In genomic region chr2:67524777-67525176, GRCh38 we compare ENCODE assay signal across 32 cellular contexts.
"Had no signal": no experiment of that assay in that cellular context is flagged by ENCODE, and none has a peak within 500 bp of the region (broad histone marks: within the 10 kb centered on the region; RNA-seq: fewer than 3 reads in every experiment).

No MANE protein-coding gene starts in this region.

- H3K27ac Mint-ChIP-seq: activated B cell treated with CpG ODN at 0.5 μM for 24 hours; activated CD8-positive, alpha-beta T cell treated with anti-CD3 and anti-CD28 coated beads for 36 hours; activated naive CD4-positive, alpha-beta T cell treated with anti-CD3 and anti-CD28 coated beads for 36 hours; activated naive CD4-positive, alpha-beta T cell treated with anti-CD3 and anti-CD28 coated beads, Interleukin-2, amount 50 U/mL, for 24 hours; activated naive CD8-positive, alpha-beta T cell treated with anti-CD3 and anti-CD28 coated beads for 36 hours; activated naive CD8-positive, alpha-beta T cell treated with anti-CD3 and anti-CD28 coated beads, Interleukin-2, amount 50 U/mL, for 24 hours; activated T-helper 2 cell treated with anti-CD3 and anti-CD28 coated beads, Interferon-gamma antibody, Interleukin-2, Interleukin-4, amounts not matched to agents 10 μg/mL and 5 μg/mL and 100 μg/mL, durations not matched to agents 14 hours and 24 hours and 36 hours; effector memory CD8-positive, alpha-beta T cell; T-helper 17 cell; T-helper 2 cell treated with Interferon-gamma antibody and Interleukin-4, amounts not matched to agents 5 μg/mL and 100 μg/mL, for 36 hours had no signal

- H3K36me3 ChIP-seq: ascending aorta, brain microvascular endothelial cell, cardiac muscle cell, colonic mucosa, esophagus squamous epithelium, gastroesophageal sphincter, heart left ventricle, WERI-Rb-1 had no signal

- H3K9me3 ChIP-seq: ascending aorta, colonic mucosa, esophagus squamous epithelium, gastroesophageal sphincter had no signal

- ATAC-seq: activated CD4-positive, CD25-positive, alpha-beta regulatory T cell treated with anti-CD3 and anti-CD28 coated beads, Interleukin-2, amount 50 U/mL, for 24 hours; activated CD8-positive, alpha-beta T cell treated with anti-CD3 and anti-CD28 coated beads for 36 hours; activated naive CD8-positive, alpha-beta T cell treated with anti-CD3 and anti-CD28 coated beads, Interleukin-2, amount 50 U/mL, for 24 hours; activated T-cell treated with anti-CD3 and anti-CD28 coated beads, Interleukin-2, amount 50 U/mL, for 4 hours; effector memory CD8-positive, alpha-beta T cell; gastroesophageal sphincter; heart left ventricle; T-helper 17 cell had no signal

- H3K4me3 ChIP-seq: ascending aorta, cardiac muscle cell, colonic mucosa, esophagus squamous epithelium, gastroesophageal sphincter, heart left ventricle had no signal

- H3K36me3 Mint-ChIP-seq: activated naive CD4-positive, alpha-beta T cell treated with anti-CD3 and anti-CD28 coated beads, Interleukin-2, amount 50 U/mL, for 24 hours; activated naive CD8-positive, alpha-beta T cell treated with anti-CD3 and anti-CD28 coated beads for 36 hours had no signal

- H3K4me1 ChIP-seq: ascending aorta, colonic mucosa, gastroesophageal sphincter, heart left ventricle had no signal

- FAIRE-seq: endometrium had no signal

- H3K9me3 Mint-ChIP-seq: activated B cell treated with CpG ODN at 0.5 μM for 24 hours; activated CD8-positive, alpha-beta T cell treated with anti-CD3 and anti-CD28 coated beads for 36 hours; activated naive CD8-positive, alpha-beta T cell treated with anti-CD3 and anti-CD28 coated beads for 36 hours; activated T-helper 2 cell treated with anti-CD3 and anti-CD28 coated beads, Interferon-gamma antibody, Interleukin-2, Interleukin-4, amounts not matched to agents 10 μg/mL and 5 μg/mL and 100 μg/mL, durations not matched to agents 14 hours and 24 hours and 36 hours; effector memory CD8-positive, alpha-beta T cell; T-helper 2 cell treated with Interferon-gamma antibody and Interleukin-4, amounts not matched to agents 5 μg/mL and 100 μg/mL, for 36 hours had no signal

- DNase-seq: activated B cell treated with CpG ODN at 0.5 μM for 24 hours; activated CD4-positive, alpha-beta T cell treated with anti-CD3 and anti-CD28 coated beads for 48 hours; activated CD4-positive, alpha-beta T cell treated with anti-CD3 and anti-CD28 coated beads, Interleukin-2, amount 50 U/mL, for 1 hour; activated CD4-positive, alpha-beta T cell treated with anti-CD3 and anti-CD28 coated beads, Interleukin-2, amount 50 U/mL, for 48 hours; activated CD8-positive, alpha-beta memory T cell treated with anti-CD3 and anti-CD28 coated beads for 24 hours; activated CD8-positive, alpha-beta T cell treated with anti-CD3 and anti-CD28 coated beads for 36 hours; activated effector memory CD4-positive, alpha-beta T cell treated with anti-CD3 and anti-CD28 coated beads, Interleukin-2, amount 50 U/mL, for 16 hours; activated naive CD4-positive, alpha-beta T cell treated with anti-CD3 and anti-CD28 coated beads for 36 hours; activated naive CD8-positive, alpha-beta T cell treated with anti-CD3 and anti-CD28 coated beads for 36 hours; activated naive CD8-positive, alpha-beta T cell treated with anti-CD3 and anti-CD28 coated beads, Interleukin-2, amount 50 U/mL, for 24 hours; activated T-cell treated with anti-CD3 and anti-CD28 coated beads, Interleukin-2, amount 50 U/mL, for 4 hours; brain microvascular endothelial cell; central memory CD4-positive, alpha-beta T cell; cerebellar nuclear complex; colonic mucosa; effector memory CD8-positive, alpha-beta T cell; erythroblast; esophagus squamous epithelium; foreskin melanocyte; heart left ventricle; T-helper 1 cell; T-helper 17 cell; T1000; WERI-Rb-1 had no signal

- H3K27me3 ChIP-seq: ascending aorta, brain microvascular endothelial cell, cardiac muscle cell, colonic mucosa, esophagus squamous epithelium, gastroesophageal sphincter, heart left ventricle had no signal

- H3K4me3 Mint-ChIP-seq: activated B cell treated with CpG ODN at 0.5 μM for 24 hours; activated CD8-positive, alpha-beta T cell treated with anti-CD3 and anti-CD28 coated beads for 36 hours; activated naive CD4-positive, alpha-beta T cell treated with anti-CD3 and anti-CD28 coated beads for 36 hours; activated naive CD4-positive, alpha-beta T cell treated with anti-CD3 and anti-CD28 coated beads, Interleukin-2, amount 50 U/mL, for 24 hours; activated naive CD8-positive, alpha-beta T cell treated with anti-CD3 and anti-CD28 coated beads for 36 hours; activated naive CD8-positive, alpha-beta T cell treated with anti-CD3 and anti-CD28 coated beads, Interleukin-2, amount 50 U/mL, for 24 hours; activated T-cell treated with anti-CD3 and anti-CD28 coated beads, Interleukin-2, amount 50 U/mL, for 4 hours; effector memory CD8-positive, alpha-beta T cell; T-helper 17 cell; T-helper 2 cell treated with Interferon-gamma antibody and Interleukin-4, amounts not matched to agents 5 μg/mL and 100 μg/mL, for 36 hours had no signal

- H3K4me1 Mint-ChIP-seq: activated B cell treated with CpG ODN at 0.5 μM for 24 hours; activated naive CD4-positive, alpha-beta T cell treated with anti-CD3 and anti-CD28 coated beads, Interleukin-2, amount 50 U/mL, for 24 hours; activated naive CD8-positive, alpha-beta T cell treated with anti-CD3 and anti-CD28 coated beads for 36 hours; activated naive CD8-positive, alpha-beta T cell treated with anti-CD3 and anti-CD28 coated beads, Interleukin-2, amount 50 U/mL, for 24 hours; T-helper 17 cell had no signal

- H3K27me3 Mint-ChIP-seq: activated B cell treated with CpG ODN at 0.5 μM for 24 hours; activated naive CD8-positive, alpha-beta T cell treated with anti-CD3 and anti-CD28 coated beads, Interleukin-2, amount 50 U/mL, for 24 hours had no signal

- H3K27ac ChIP-seq: ascending aorta, brain microvascular endothelial cell, cardiac muscle cell, colonic mucosa, gastroesophageal sphincter, WERI-Rb-1 had no signal
